30 cellular contexts compared by ENCODE assay signal in genomic region chr5:149708981-149709594, GRCh38.
"Had no signal": no experiment of that assay in that cellular context is flagged by ENCODE, and none has a peak within 500 bp of the region (broad histone marks: within the 10 kb centered on the region; RNA-seq: fewer than 3 reads in every experiment).

No MANE protein-coding gene starts in this region.

- H3K4me3 ChIP-seq: pancreas, prostate gland, right lobe of liver, sigmoid colon, suprapubic skin, testis, tibial artery, transverse colon, upper lobe of left lung, vagina had no signal

- H3K4me3 Mint-ChIP-seq: naive thymus-derived CD8-positive, alpha-beta T cell; natural killer cell treated with Interleukin-12 subunit alpha and Interleukin-12 subunit beta and Interleukin-15 and Interleukin-18, amount 100 ng/mL, for 72 hours; nephron progenitor cell; neural crest cell; stimulated activated memory B cell treated with anti-CD40 and anti-IgM and Interleukin-4, amounts not matched to agents 10 μg/mL and 1 μg/mL and 100 μg/mL, for 72 hours; stimulated activated naive CD8-positive, alpha-beta T cell treated with anti-CD3 and anti-CD28 coated beads, Interleukin-15, amount 100 ng/mL, for 72 hours had no signal

- DNase-seq: naive thymus-derived CD8-positive, alpha-beta T cell; nephron progenitor cell; nucleus accumbens; pancreas; retina; right cardiac atrium; right lobe of liver; sigmoid colon; small intestine; stimulated activated CD4-positive, alpha-beta T cell treated with anti-CD3 and anti-CD28 coated beads, Interleukin-15, amount 100 ng/mL, for 24 hours; stimulated activated CD4-positive, alpha-beta T cell treated with anti-CD3 and anti-CD28 coated beads, Interleukin-2, amount 100 ng/mL, for 24 hours; stimulated activated CD4-positive, alpha-beta T cell treated with anti-CD3 and anti-CD28 coated beads, Interleukin-4, amount 100 ng/mL, for 1 hour; stimulated activated CD4-positive, alpha-beta T cell treated with anti-CD3 and anti-CD28 coated beads, Interleukin-4, amount 100 ng/mL, for 4 hours; stimulated activated CD8-positive, alpha-beta memory T cell treated with anti-CD3 and anti-CD28 coated beads, Interleukin-4, amount 100 ng/mL, for 48 hours; stimulated activated naive CD4-positive, alpha-beta T cell; stimulated activated naive CD8-positive, alpha-beta T cell treated with anti-CD3 and anti-CD28 coated beads, Interleukin-15, amount 100 ng/mL, for 72 hours; stimulated activated naive CD8-positive, alpha-beta T cell treated with anti-CD3 and anti-CD28 coated beads, Interleukin-15, Interleukin-2, amounts not matched to agents 100 U/mL and 50 U/mL, for 24 hours; substantia nigra; testis; tibial artery; transverse colon; upper lobe of left lung had no signal

- ATAC-seq: naive thymus-derived CD8-positive, alpha-beta T cell; natural killer cell treated with Interleukin-12 subunit alpha and Interleukin-12 subunit beta and Interleukin-15 and Interleukin-18, amount 100 ng/mL, for 72 hours; pancreas; right cardiac atrium; right lobe of liver; stimulated activated memory B cell treated with anti-CD40 and anti-IgM and Interleukin-4, amounts not matched to agents 10 μg/mL and 1 μg/mL and 100 μg/mL, for 72 hours; stimulated activated naive CD8-positive, alpha-beta T cell treated with anti-CD3 and anti-CD28 coated beads, Interleukin-15, amount 100 ng/mL, for 72 hours; stimulated activated naive CD8-positive, alpha-beta T cell treated with anti-CD3 and anti-CD28 coated beads, Interleukin-15, Interleukin-2, amounts not matched to agents 100 U/mL and 50 U/mL, for 24 hours had no signal

- H3K4me1 ChIP-seq: pancreas, prostate gland, right lobe of liver, sigmoid colon, suprapubic skin, testis, tibial artery, transverse colon, upper lobe of left lung, vagina had no signal

- H3K36me3 Mint-ChIP-seq: naive thymus-derived CD8-positive, alpha-beta T cell; natural killer cell treated with Interleukin-12 subunit alpha and Interleukin-12 subunit beta and Interleukin-15 and Interleukin-18, amount 100 ng/mL, for 72 hours; stimulated activated memory B cell treated with anti-CD40 and anti-IgM and Interleukin-4, amounts not matched to agents 10 μg/mL and 1 μg/mL and 100 μg/mL, for 72 hours had no signal

- H3K27me3 ChIP-seq: pancreas, right lobe of liver, sigmoid colon, suprapubic skin, testis, transverse colon, upper lobe of left lung, vagina had no signal

- H3K36me3 ChIP-seq: neutrophil, pancreas, prostate gland, right lobe of liver, sigmoid colon, suprapubic skin, tibial artery, transverse colon, upper lobe of left lung, vagina had no signal

- H3K9me3 ChIP-seq: neutrophil, pancreas, prostate gland, right lobe of liver, sigmoid colon, suprapubic skin, testis, tibial artery, transverse colon, upper lobe of left lung, vagina had no signal

- FAIRE-seq: pancreas, small intestine, urothelium cell line had no signal

- H3K9me3 Mint-ChIP-seq: naive thymus-derived CD8-positive, alpha-beta T cell; natural killer cell treated with Interleukin-12 subunit alpha and Interleukin-12 subunit beta and Interleukin-15 and Interleukin-18, amount 100 ng/mL, for 72 hours; nephron progenitor cell; neural crest cell; stimulated activated memory B cell treated with anti-CD40 and anti-IgM and Interleukin-4, amounts not matched to agents 10 μg/mL and 1 μg/mL and 100 μg/mL, for 72 hours; stimulated activated naive CD8-positive, alpha-beta T cell treated with anti-CD3 and anti-CD28 coated beads, Interleukin-15, amount 100 ng/mL, for 72 hours had no signal

- H3K27ac Mint-ChIP-seq: naive thymus-derived CD8-positive, alpha-beta T cell; natural killer cell treated with Interleukin-12 subunit alpha and Interleukin-12 subunit beta and Interleukin-15 and Interleukin-18, amount 100 ng/mL, for 72 hours; nephron progenitor cell; stimulated activated memory B cell treated with anti-CD40 and anti-IgM and Interleukin-4, amounts not matched to agents 10 μg/mL and 1 μg/mL and 100 μg/mL, for 72 hours; stimulated activated naive CD8-positive, alpha-beta T cell treated with anti-CD3 and anti-CD28 coated beads, Interleukin-15, amount 100 ng/mL, for 72 hours had no signal

- H3K27ac ChIP-seq: neutrophil, pancreas, prostate gland, right lobe of liver, sigmoid colon, suprapubic skin, testis, tibial artery, transverse colon, upper lobe of left lung, vagina had no signal

- H3K4me1 Mint-ChIP-seq: naive thymus-derived CD8-positive, alpha-beta T cell; nephron progenitor cell; neural crest cell; stimulated activated memory B cell treated with anti-CD40 and anti-IgM and Interleukin-4, amounts not matched to agents 10 μg/mL and 1 μg/mL and 100 μg/mL, for 72 hours; stimulated activated naive CD8-positive, alpha-beta T cell treated with anti-CD3 and anti-CD28 coated beads, Interleukin-15, amount 100 ng/mL, for 72 hours had no signal
